Comparison of ENCODE assay signal across 15 cellular contexts in the genomic region with DNA sequence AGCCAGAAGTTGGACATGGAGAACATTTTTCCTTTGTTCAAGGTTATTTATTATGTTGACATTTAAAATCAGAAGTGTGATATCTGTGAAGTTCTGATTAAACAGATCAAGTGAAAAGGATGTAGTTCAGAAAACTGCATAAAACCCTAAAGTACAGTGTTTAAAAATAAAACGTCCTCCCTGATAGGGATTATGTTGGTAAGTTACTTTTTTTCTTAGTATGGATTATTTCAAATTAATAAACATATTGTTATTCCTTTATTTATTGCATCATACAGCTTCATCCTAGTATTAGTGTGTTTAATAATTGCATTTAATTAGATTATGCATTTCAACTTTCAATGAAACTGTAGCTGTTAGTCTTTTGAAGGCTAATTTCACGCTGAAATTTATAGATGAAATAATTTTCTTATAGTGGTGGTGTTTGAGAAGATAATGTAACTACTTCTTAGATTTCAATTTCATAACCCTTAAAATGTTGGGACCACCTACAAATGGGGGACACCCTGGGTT.
DNase-seq lines count a peak whose midpoint lies in the region; ATAC-seq and TF ChIP-seq lines count a peak whose summit lies in the region.
"Had no signal": no experiment of that assay in that cellular context is flagged by ENCODE, and none has a peak within 500 bp of the region (broad histone marks: within the 10 kb centered on the region; RNA-seq: fewer than 3 reads in every experiment).

No MANE protein-coding gene starts in this region.

- H3K9ac ChIP-seq in endocrine pancreas (ENCODE audit: control insufficient read depth, insufficient read depth, low read length) (peak overlapping the region; percentile 10), muscle layer of colon (ENCODE audit: low read length) (peak overlapping the region; percentile 67)

- no peaks in the 10 kb centered on the region for H3K9me3 ChIP-seq in WERI-Rb-1 (ENCODE audit: severe bottlenecking)
- no peaks in the 10 kb centered on the region for H3K9me3 ChIP-seq in endocrine pancreas (ENCODE audit: control insufficient read depth, low read length)
- no peaks in the 10 kb centered on the region for H3K9me3 ChIP-seq in muscle layer of colon (ENCODE audit: low read length)
- H3K9me3 ChIP-seq in thoracic aorta: no peaks in the 10 kb centered on the region
- H3K9me3 ChIP-seq: neutrophil had no signal

- H3K36me3 ChIP-seq in WERI-Rb-1: peaks cover 3% of the 10 kb centered on the region
- H3K36me3 ChIP-seq in endocrine pancreas (ENCODE audit: control insufficient read depth, insufficient read depth, low read length): no peaks in the 10 kb centered on the region
- H3K36me3 ChIP-seq in muscle layer of colon (ENCODE audit: insufficient read depth, low read length): no peaks in the 10 kb centered on the region
- no peaks in the 10 kb centered on the region for H3K36me3 ChIP-seq in thoracic aorta
- H3K36me3 ChIP-seq: neutrophil had no signal

- H3K27me3 ChIP-seq in WERI-Rb-1 (ENCODE audit: insufficient read depth, low read depth, severe bottlenecking) (no peaks in the 10 kb centered on the region), endocrine pancreas (ENCODE audit: control insufficient read depth, insufficient read depth, low read length) (no peaks in the 10 kb centered on the region), muscle layer of colon (ENCODE audit: control insufficient read depth in 1 of 2, insufficient read depth in 2 of 2, low read length in 2 of 2) (no peaks in the 10 kb centered on the region), thoracic aorta (replicated peaks; ENCODE audit: insufficient read depth) (no peaks in the 10 kb centered on the region)
- H3K27me3 ChIP-seq: neutrophil had no signal

- H3K4me1 ChIP-seq in endocrine pancreas (ENCODE audit: control insufficient read depth, insufficient read depth, low read length): peaks cover 24% of the 10 kb centered on the region
- peaks cover 38% of the 10 kb centered on the region for H3K4me1 ChIP-seq in muscle layer of colon (ENCODE audit: insufficient read depth, low read length)
- H3K4me1 ChIP-seq in thoracic aorta (ENCODE audit: control insufficient read depth in 1 of 2, low read depth in 2 of 2): peaks cover 25 to 47% of the 10 kb centered on the region in 2 donors

- DNase-seq in WERI-Rb-1: no peak
- DNase-seq in thoracic aorta (ENCODE audit: low spot score): no peak
- DNase-seq in GM19240 (ENCODE audit: insufficient read length, low spot score): no peak
- DNase-seq: activated B cell treated with CpG ODN at 0.5 μM for 24 hours; erythroblast; immature natural killer cell; NCI-H1105 treated with DMSO at 0.1 percent for 48 hours; SHP77 treated with DMSO at 0.1 percent for 48 hours; stimulated activated CD4-positive, alpha-beta T cell treated with anti-CD3 and anti-CD28 coated beads, Interleukin-2, amount 100 ng/mL, for 24 hours; stimulated activated naive B cell treated with anti-CD40 and anti-IgM and Interleukin-4, amounts not matched to agents 10 μg/mL and 1 μg/mL and 100 μg/mL, for 72 hours had no signal

- H3K4me3 ChIP-seq in WERI-Rb-1 (ENCODE audit: low read depth, low read length) (peak overlapping the region; percentile 23), endocrine pancreas (ENCODE audit: control insufficient read depth, insufficient read depth, low read length) (peak overlapping the region; percentile 71), muscle layer of colon (ENCODE audit: low read depth in 1 of 2, low read length in 2 of 2) (peak overlapping the region in 1 of 2 donors; percentile 49), thoracic aorta (peak overlapping the region; percentile 69)

- peak overlapping the region; percentile 64 for H3K27ac ChIP-seq in WERI-Rb-1
- peak overlapping the region; percentile 83 for H3K27ac ChIP-seq in muscle layer of colon (ENCODE audit: low read depth, low read length)
- peak overlapping the region; percentile 84 to 91 for H3K27ac ChIP-seq in thoracic aorta
- H3K27ac ChIP-seq: neutrophil had no signal

- TF ChIP-seq CTCF in WERI-Rb-1 (IDR thresholded peaks at IDR 0.05; ENCODE audit: low read depth, low read length) (no peak), thoracic aorta (IDR thresholded peaks at IDR 0.05) (no peak)

- ATAC-seq in thoracic aorta (ENCODE audit: insufficient number of reproducible peaks, low FRiP score, low read depth) (no peak), esophagus mucosa (no peak), HG03097 (IDR thresholded peaks at IDR 0.05; ENCODE audit: low FRiP score, unreplicated experiment) (no peak)
- ATAC-seq: stimulated activated naive B cell treated with anti-CD40 and anti-IgM and Interleukin-4, amounts not matched to agents 10 μg/mL and 1 μg/mL and 100 μg/mL, for 72 hours had no signal
